Comparison of ENCODE assay signal across 16 cellular contexts in the genomic region with DNA sequence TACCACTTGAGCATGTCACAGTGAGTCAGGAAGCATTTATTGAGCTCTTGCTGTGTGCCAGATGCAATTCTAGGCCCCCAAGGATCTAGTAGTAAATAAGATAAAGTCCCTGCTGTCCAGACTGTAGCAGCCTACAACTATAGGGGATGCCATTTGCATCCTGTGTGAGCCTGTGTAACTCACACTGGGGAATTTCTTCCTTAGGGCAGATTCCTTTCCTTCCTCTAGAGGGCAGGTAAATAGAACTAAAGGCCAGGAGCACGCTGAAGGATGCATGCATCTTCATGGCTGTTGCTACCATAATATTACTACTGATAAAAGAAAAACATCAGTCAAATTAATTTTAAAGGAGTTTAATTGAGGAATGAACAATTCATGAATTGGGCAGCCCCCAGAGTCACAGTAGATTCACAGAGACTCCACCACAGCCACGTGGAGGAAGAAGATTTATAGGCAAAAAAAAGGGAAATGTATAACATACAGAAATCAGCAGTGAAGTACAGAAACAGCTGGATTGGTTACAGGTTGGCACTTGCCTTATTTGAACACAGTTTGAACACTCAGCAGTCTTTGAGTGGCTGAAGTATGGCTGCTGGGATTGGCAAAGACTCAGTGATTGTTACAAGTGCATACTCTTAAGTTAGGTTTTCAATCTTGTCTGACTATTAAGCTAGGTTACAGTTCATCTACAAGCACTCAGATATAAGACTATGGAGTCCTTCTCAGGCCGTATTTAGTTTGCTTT.
DNase-seq lines count a peak whose midpoint lies in the region; TF ChIP-seq lines count a peak whose summit lies in the region.
"Had no signal": no experiment of that assay in that cellular context is flagged by ENCODE, and none has a peak within 500 bp of the region (broad histone marks: within the 10 kb centered on the region; RNA-seq: fewer than 3 reads in every experiment).

No MANE protein-coding gene starts in this region.

- H4K20me1 ChIP-seq in neural progenitor cell (ENCODE audit: low read depth) = no peaks in the 10 kb centered on the region

- H3K27me3 Mint-ChIP-seq in endodermal cell (ENCODE audit: insufficient read depth) (peaks cover 38% of the 10 kb centered on the region), neural progenitor cell (ENCODE audit: insufficient read depth, low read depth) (peaks cover 2% of the 10 kb centered on the region)

- peak; percentile 40 for DNase-seq in NCI-H2171 treated with DMSO at 0.1 percent for 48 hours (lab: John Stamatoyannopoulos, UW)
- no peak for DNase-seq in NCI-H2171 (lab: John Stamatoyannopoulos, UW)
- DNase-seq in MV-4-11 (lab: John Stamatoyannopoulos, UW) = peak; percentile 33
- peak; percentile 59 for DNase-seq in endodermal cell
- DNase-seq in neural progenitor cell (ENCODE audit: low spot score) = peak; percentile 35
- DNase-seq in medulla oblongata (ENCODE audit: extremely low spot score) = no peak
- DNase-seq in NCI-H1092 (lab: John Stamatoyannopoulos, UW) = no peak
- no peak for DNase-seq in epidermal melanocyte (ENCODE audit: insufficient read length, low spot score)
- DNase-seq: activated CD4-positive, alpha-beta T cell treated with anti-CD3 and anti-CD28 coated beads for 36 hours; GDM1; lower lobe of right lung; pancreas; stimulated activated CD4-positive, alpha-beta T cell treated with anti-CD3 and anti-CD28 coated beads, Interleukin-2, amount 100 ng/mL, for 24 hours; stimulated activated naive CD8-positive, alpha-beta T cell treated with anti-CD3 and anti-CD28 coated beads, Interleukin-15, amount 100 ng/mL, for 72 hours had no signal

- no peak overlapping the region for H3K9ac ChIP-seq in endodermal cell (ENCODE audit: extremely low read depth, low read length, poor library complexity, severe bottlenecking)
- H3K9ac ChIP-seq in neural progenitor cell = no peak overlapping the region

- no peak overlapping the region for H3K27ac Mint-ChIP-seq in endodermal cell
- no peak overlapping the region for H3K27ac Mint-ChIP-seq in neural progenitor cell
- H3K27ac Mint-ChIP-seq: activated CD4-positive, alpha-beta T cell treated with anti-CD3 and anti-CD28 coated beads for 36 hours; stimulated activated naive CD8-positive, alpha-beta T cell treated with anti-CD3 and anti-CD28 coated beads, Interleukin-15, amount 100 ng/mL, for 72 hours had no signal

- H3K4me1 ChIP-seq in endodermal cell (ENCODE audit: control insufficient read depth, insufficient read depth, low read length) (no peaks in the 10 kb centered on the region), neural progenitor cell (peaks cover 10% of the 10 kb centered on the region)

- H3K27me3 ChIP-seq in endodermal cell (ENCODE audit: control insufficient read depth, insufficient read depth, low read length, poor library complexity, severe bottlenecking) = peaks cover 10% of the 10 kb centered on the region
- no peaks in the 10 kb centered on the region for H3K27me3 ChIP-seq in neural progenitor cell
- H3K27me3 ChIP-seq: pancreas had no signal

- WGBS in endodermal cell (ENCODE audit: insufficient coverage in 1 of 2, insufficient read length in 1 of 2), 2 experiments = 71 to 100% methylated on average over 2 to 3 of the region's 3 CpGs

- peaks cover 15% of the 10 kb centered on the region for H3K9me3 ChIP-seq in endodermal cell (ENCODE audit: control insufficient read depth, low read length)
- no peaks in the 10 kb centered on the region for H3K9me3 ChIP-seq in neural progenitor cell (ENCODE audit: low read depth)
- H3K9me3 ChIP-seq: lower lobe of right lung, pancreas had no signal

- H3K36me3 ChIP-seq in endodermal cell (ENCODE audit: control insufficient read depth, insufficient read depth, low read length) (no peaks in the 10 kb centered on the region), neural progenitor cell (no peaks in the 10 kb centered on the region)
- H3K36me3 ChIP-seq: lower lobe of right lung, pancreas had no signal

- no peak overlapping the region for H3K4me2 ChIP-seq in neural progenitor cell

- no peak overlapping the region for H2AFZ ChIP-seq in neural progenitor cell (replicated peaks)

- no peak overlapping the region for H3K4me3 Mint-ChIP-seq in endodermal cell
- H3K4me3 Mint-ChIP-seq in neural progenitor cell = no peak overlapping the region
- H3K4me3 Mint-ChIP-seq: activated CD4-positive, alpha-beta T cell treated with anti-CD3 and anti-CD28 coated beads for 36 hours; stimulated activated naive CD8-positive, alpha-beta T cell treated with anti-CD3 and anti-CD28 coated beads, Interleukin-15, amount 100 ng/mL, for 72 hours had no signal

- TF ChIP-seq CTCF in endodermal cell (conservative IDR thresholded peaks at IDR 0.05) (peak; percentile 75), neural progenitor cell (IDR thresholded peaks at IDR 0.05) (peak; percentile 52)

- H3F3A ChIP-seq in neural progenitor cell (ENCODE audit: low read depth) = no peaks in the 10 kb centered on the region

- H3K9me3 Mint-ChIP-seq in endodermal cell (peaks cover 27% of the 10 kb centered on the region), neural progenitor cell (peaks cover 6% of the 10 kb centered on the region)

- H3K36me3 Mint-ChIP-seq in endodermal cell (ENCODE audit: low read depth) (no peaks in the 10 kb centered on the region), neural progenitor cell (no peaks in the 10 kb centered on the region)

- H3K4me3 ChIP-seq in endodermal cell (ENCODE audit: low read length) (no peak overlapping the region), neural progenitor cell (no peak overlapping the region)
- H3K4me3 ChIP-seq: coronary artery, lower lobe of right lung, pancreas, SK-N-MC had no signal

- peaks cover 18% of the 10 kb centered on the region for H3K4me1 Mint-ChIP-seq in endodermal cell
- peaks cover 3% of the 10 kb centered on the region for H3K4me1 Mint-ChIP-seq in neural progenitor cell
- H3K4me1 Mint-ChIP-seq: activated CD4-positive, alpha-beta T cell treated with anti-CD3 and anti-CD28 coated beads for 36 hours; stimulated activated naive CD8-positive, alpha-beta T cell treated with anti-CD3 and anti-CD28 coated beads, Interleukin-15, amount 100 ng/mL, for 72 hours had no signal

- H3K79me2 ChIP-seq in neural progenitor cell (ENCODE audit: low read depth) = no peaks in the 10 kb centered on the region

- H3K27ac ChIP-seq in endodermal cell (ENCODE audit: low read depth, low read length) = no peak overlapping the region
- H3K27ac ChIP-seq in neural progenitor cell = no peak overlapping the region
- H3K27ac ChIP-seq: coronary artery, lower lobe of right lung, pancreas, SK-N-MC had no signal

Comparison
In these comparisons a context has a peak if more than half of its experiments do, and no peak if none do; other contexts are left out.
1. DNase-seq: peak in NCI-H2171 treated with DMSO at 0.1 percent for 48 hours (single experiment), MV-4-11 (single experiment), endodermal cell (single experiment) and neural progenitor cell (single experiment); none in NCI-H2171 (single experiment), medulla oblongata (single experiment), NCI-H1092 (single experiment) and epidermal melanocyte (single experiment).